ENCODE assay signal across 8 cellular contexts in the genomic region with DNA sequence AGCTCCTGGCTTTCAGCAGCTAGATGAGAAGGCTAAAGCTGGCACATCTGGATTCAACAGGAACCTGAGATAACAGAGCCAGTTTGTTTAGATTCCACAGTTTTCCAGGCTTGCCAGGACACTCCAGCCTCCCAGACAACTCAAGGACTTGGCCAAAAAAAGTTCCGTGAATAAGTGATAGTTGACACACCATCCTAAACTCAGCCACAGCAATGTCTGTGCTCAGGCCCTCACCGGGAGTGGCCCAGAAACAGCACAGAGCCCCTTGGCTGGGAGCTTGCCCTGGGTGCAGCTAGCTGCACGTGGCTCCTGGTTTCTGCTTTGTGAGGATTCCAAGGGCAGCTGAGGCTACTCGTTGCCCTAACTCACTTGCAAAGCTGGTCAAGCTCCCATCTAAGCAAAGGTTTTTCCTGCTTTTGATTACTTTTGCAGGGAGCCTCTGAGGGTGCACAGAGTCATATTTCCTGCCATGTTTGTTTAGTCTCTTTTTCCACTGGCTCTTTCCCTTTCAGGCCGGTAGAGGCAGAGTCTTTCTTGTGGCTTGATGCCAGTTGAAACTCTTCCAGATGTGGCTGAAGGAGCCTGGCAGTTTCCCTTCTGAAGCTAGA.
DNase-seq lines count a peak whose midpoint lies in the region; ATAC-seq and TF ChIP-seq lines count a peak whose summit lies in the region.

No MANE protein-coding gene starts in this region.

- no peaks in the 10 kb centered on the region for H3K36me3 Mint-ChIP-seq in chondrocyte (ENCODE audit: low read depth)

- POLR2A ChIA-PET in A673 (lab: Charles Lee; ENCODE audit: low non-redundant PET), result no interaction called here

- H3K9me3 ChIP-seq in A673 (ENCODE audit: low read depth, low read length, poor library complexity, severe bottlenecking) (no peaks in the 10 kb centered on the region), lung (ENCODE audit: control insufficient read depth in 2 of 2, insufficient read depth in 1 of 2, low read length in 1 of 2) (no peaks in the 10 kb centered on the region)

- H3K4me1 ChIP-seq in A673 (ENCODE audit: insufficient read depth, low read length, poor library complexity, severe bottlenecking) (no peaks in the 10 kb centered on the region), lung (ENCODE audit: control insufficient read depth in 2 of 2, insufficient read depth in 2 of 2, low read length in 2 of 2) (peaks cover 9 to 10% of the 10 kb centered on the region in 2 donors)

- intact Hi-C loops in A673 (cut with micrococcal nuclease; ENCODE audit: unreplicated experiment), result no loop called here

- no TSS peak for BruUV-seq in A673 (replicated peaks; lab: Mats Ljungman, UMichigan)

- peak overlapping the region; percentile 9 for H3K4me3 Mint-ChIP-seq in chondrocyte (ENCODE audit: unreplicated experiment)

- CTCF ChIA-PET in A673 (lab: Charles Lee), result no interaction called here

- H3K4me1 Mint-ChIP-seq in chondrocyte (ENCODE audit: low read depth), result peaks cover 14% of the 10 kb centered on the region

- H3K27ac Mint-ChIP-seq in chondrocyte (ENCODE audit: unreplicated experiment), result peak overlapping the region; percentile 74

- no peaks in the 10 kb centered on the region for H3K9me3 Mint-ChIP-seq in chondrocyte (ENCODE audit: low read depth)

- no peak for TF ChIP-seq EP300 in Ishikawa (IDR thresholded peaks at IDR 0.05; ENCODE audit: borderline replicate concordance)

- 29 to 51% methylated on average over 5 of the region's 5 CpGs for WGBS in lung, 2 donors

- ATAC-seq in lung (ENCODE audit: insufficient read depth, low FRiP score), result no peak

- TF ChIP-seq RAD21 in Ishikawa (IDR thresholded peaks at IDR 0.05; ENCODE audit: low read depth), result peak; percentile 31

- DNase-seq in A673 (ENCODE audit: low spot score) (peak; percentile 70), chondrocyte (ENCODE audit: low spot score) (no peak), lung (ENCODE audit: low spot score) (peak; percentile 51), NCI-H774 (lab: John Stamatoyannopoulos, UW) (no peak), cerebellum (ENCODE audit: low spot score) (no peak)
- no peak for DNase-seq in activated effector memory CD4-positive, alpha-beta T cell treated with Interleukin-2 at 50 U/mL for 16 hours
- no peak for DNase-seq in activated CD4-positive, alpha-beta T cell treated with anti-CD3 and anti-CD28 coated beads for 4 hours

- no peaks in the 10 kb centered on the region for H3K27me3 Mint-ChIP-seq in chondrocyte (ENCODE audit: low read depth)

- H3K36me3 ChIP-seq in A673 (ENCODE audit: insufficient read depth, low read length, poor library complexity, severe bottlenecking) (no peaks in the 10 kb centered on the region), lung (ENCODE audit: control insufficient read depth in 2 of 2, insufficient read depth in 2 of 2, low read length in 2 of 2) (no peaks in the 10 kb centered on the region)

- TF ChIP-seq CTCF in A673 (conservative IDR thresholded peaks at IDR 0.05; ENCODE audit: low read depth, low read length) (peak; percentile 65), chondrocyte (IDR thresholded peaks at IDR 0.05) (peak; percentile 84), lung (IDR thresholded peaks at IDR 0.05; ENCODE audit: control extremely low read depth, extremely low read depth) (peak; percentile 18)

- no peaks in the 10 kb centered on the region for H3K27me3 ChIP-seq in A673 (replicated peaks; ENCODE audit: insufficient read depth, low read depth, low read length, poor library complexity)
- no peaks in the 10 kb centered on the region for H3K27me3 ChIP-seq in lung (ENCODE audit: control insufficient read depth, insufficient read depth)

- H3K27ac ChIP-seq in A673 (ENCODE audit: low read depth, low read length, poor library complexity, severe bottlenecking) (no peak overlapping the region), lung (ENCODE audit: low read depth in 1 of 2, low read length in 1 of 2) (peak overlapping the region; percentile 22 to 53)

- H3K4me3 ChIP-seq in A673 (ENCODE audit: low read depth, low read length, poor library complexity, severe bottlenecking) (no peak overlapping the region), lung (no peak overlapping the region)

TF ChIP-seq in Ishikawa, 13 proteins besides CTCF, POLR2A, EP300 and RAD21:
- TF ChIP-seq YY1 (IDR thresholded peaks at IDR 0.05; ENCODE audit: low read depth) (0 out of 2 replicates have a peak, but pooled peaks have one; percentile 48), FOXM1 (IDR thresholded peaks at IDR 0.05; ENCODE audit: borderline replicate concordance, low read depth) (no peak), NFIC (IDR thresholded peaks at IDR 0.05) (peak; percentile 91), TAF1 (IDR thresholded peaks at IDR 0.05; ENCODE audit: low read depth) (no peak), ZBTB7A (IDR thresholded peaks at IDR 0.05; ENCODE audit: low read depth) (no peak), CEBPB (IDR thresholded peaks at IDR 0.05) (no peak), TEAD4 (IDR thresholded peaks at IDR 0.05) (no peak), CREB1 (IDR thresholded peaks at IDR 0.05; ENCODE audit: low read depth) (no peak)
- TF ChIP-seq, protein P1, sequence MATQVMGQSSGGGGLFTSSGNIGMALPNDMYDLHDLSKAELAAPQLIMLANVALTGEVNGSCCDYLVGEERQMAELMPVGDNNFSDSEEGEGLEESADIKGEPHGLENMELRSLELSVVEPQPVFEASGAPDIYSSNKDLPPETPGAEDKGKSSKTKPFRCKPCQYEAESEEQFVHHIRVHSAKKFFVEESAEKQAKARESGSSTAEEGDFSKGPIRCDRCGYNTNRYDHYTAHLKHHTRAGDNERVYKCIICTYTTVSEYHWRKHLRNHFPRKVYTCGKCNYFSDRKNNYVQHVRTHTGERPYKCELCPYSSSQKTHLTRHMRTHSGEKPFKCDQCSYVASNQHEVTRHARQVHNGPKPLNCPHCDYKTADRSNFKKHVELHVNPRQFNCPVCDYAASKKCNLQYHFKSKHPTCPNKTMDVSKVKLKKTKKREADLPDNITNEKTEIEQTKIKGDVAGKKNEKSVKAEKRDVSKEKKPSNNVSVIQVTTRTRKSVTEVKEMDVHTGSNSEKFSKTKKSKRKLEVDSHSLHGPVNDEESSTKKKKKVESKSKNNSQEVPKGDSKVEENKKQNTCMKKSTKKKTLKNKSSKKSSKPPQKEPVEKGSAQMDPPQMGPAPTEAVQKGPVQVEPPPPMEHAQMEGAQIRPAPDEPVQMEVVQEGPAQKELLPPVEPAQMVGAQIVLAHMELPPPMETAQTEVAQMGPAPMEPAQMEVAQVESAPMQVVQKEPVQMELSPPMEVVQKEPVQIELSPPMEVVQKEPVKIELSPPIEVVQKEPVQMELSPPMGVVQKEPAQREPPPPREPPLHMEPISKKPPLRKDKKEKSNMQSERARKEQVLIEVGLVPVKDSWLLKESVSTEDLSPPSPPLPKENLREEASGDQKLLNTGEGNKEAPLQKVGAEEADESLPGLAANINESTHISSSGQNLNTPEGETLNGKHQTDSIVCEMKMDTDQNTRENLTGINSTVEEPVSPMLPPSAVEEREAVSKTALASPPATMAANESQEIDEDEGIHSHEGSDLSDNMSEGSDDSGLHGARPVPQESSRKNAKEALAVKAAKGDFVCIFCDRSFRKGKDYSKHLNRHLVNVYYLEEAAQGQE (IDR thresholded peaks at IDR 0.05; ENCODE audit: low read depth), result no peak
- TF ChIP-seq, protein P2, sequence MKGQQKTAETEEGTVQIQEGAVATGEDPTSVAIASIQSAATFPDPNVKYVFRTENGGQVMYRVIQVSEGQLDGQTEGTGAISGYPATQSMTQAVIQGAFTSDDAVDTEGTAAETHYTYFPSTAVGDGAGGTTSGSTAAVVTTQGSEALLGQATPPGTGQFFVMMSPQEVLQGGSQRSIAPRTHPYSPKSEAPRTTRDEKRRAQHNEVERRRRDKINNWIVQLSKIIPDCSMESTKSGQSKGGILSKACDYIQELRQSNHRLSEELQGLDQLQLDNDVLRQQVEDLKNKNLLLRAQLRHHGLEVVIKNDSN (IDR thresholded peaks at IDR 0.05), result no peak
- TF ChIP-seq, protein P3, sequence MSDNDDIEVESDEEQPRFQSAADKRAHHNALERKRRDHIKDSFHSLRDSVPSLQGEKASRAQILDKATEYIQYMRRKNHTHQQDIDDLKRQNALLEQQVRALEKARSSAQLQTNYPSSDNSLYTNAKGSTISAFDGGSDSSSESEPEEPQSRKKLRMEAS (IDR thresholded peaks at IDR 0.05), result peak; percentile 33; the same call in 1 of the 2 replicates
TF ChIP-seq in Ishikawa: peak in this region for 3.

Comparison
In these comparisons a context has a peak if more than half of its experiments do, and no peak if none do; other contexts are left out.
1. DNase-seq: peak in A673 (single experiment) and lung (single experiment); none in chondrocyte (single experiment), activated effector memory CD4-positive, alpha-beta T cell treated with Interleukin-2 at 50 U/mL for 16 hours (single experiment), activated CD4-positive, alpha-beta T cell treated with anti-CD3 and anti-CD28 coated beads for 4 hours (0 of 2), NCI-H774 (single experiment) and cerebellum (single experiment).
2. CTCF ChIP-seq: peak in every context shown above with its lines; median percentile 84 in chondrocyte; 65 in A673; 18 in lung.